In genomic region chr9:81619353-81620008, GRCh38 we compare ENCODE assay signal across 9 cellular contexts.
DNase-seq lines count a peak whose midpoint lies in the region; ATAC-seq and TF ChIP-seq lines count a peak whose summit lies in the region.
"Had no signal": no experiment of that assay in that cellular context is flagged by ENCODE, and none has a peak within 500 bp of the region (broad histone marks: within the 10 kb centered on the region; RNA-seq: fewer than 3 reads in every experiment).

No MANE protein-coding gene starts in this region.

- peak overlapping the region in 1 of 8 donors; percentile 7 for H3K27ac ChIP-seq in spleen
- H3K27ac ChIP-seq: RWPE1 had no signal

- peak; percentile 88 for DNase-seq in AG08396 (ENCODE audit: low spot score)
- DNase-seq in MV-4-11 (lab: John Stamatoyannopoulos, UW): peak; percentile 80
- peak; percentile 54 for DNase-seq in fibroblast of the conjunctiva (ENCODE audit: low read depth)
- no peak for DNase-seq in NCI-H187 (lab: John Stamatoyannopoulos, UW)
- no peak for DNase-seq in iPS-NIHi11 (ENCODE audit: low spot score)
- no peak for DNase-seq in spleen

- peaks cover 0 to 34% (median 18%) of the 10 kb centered on the region in 6 donors for H3K4me1 ChIP-seq in spleen

- no peaks in the 10 kb centered on the region for H3K27me3 ChIP-seq in spleen (replicated peaks in 1 of 7)

- peaks cover 0 to 75% (median 10%) of the 10 kb centered on the region in 6 donors for H3K36me3 ChIP-seq in spleen

- no peak for TF ChIP-seq CTCF in spleen (IDR thresholded peaks at IDR 0.05 in 8 of 11, conservative IDR thresholded peaks at IDR 0.05 in 3 of 11)

- WGBS in spleen, 5 donors: 60 to 82% (median 71%) methylated on average over 3 of the region's 3 CpGs

- no peaks in the 10 kb centered on the region for H3K9me3 ChIP-seq in spleen

- no peak for TF ChIP-seq POLR2A in spleen (IDR thresholded peaks at IDR 0.05)

- intact Hi-C loops in spleen (cut with DNase I; ENCODE audit: low total_unique reads): no loop called here

- no peak overlapping the region for H3K4me3 ChIP-seq in spleen

- peak; percentile 42 for ATAC-seq in GM21360 (IDR thresholded peaks at IDR 0.05; ENCODE audit: unreplicated experiment)
- ATAC-seq in HG03342 (IDR thresholded peaks at IDR 0.05; ENCODE audit: unreplicated experiment): no peak

Comparison
In these comparisons a context has a peak if more than half of its experiments do, and no peak if none do; other contexts are left out.
1. DNase-seq: peak in AG08396 (single experiment), MV-4-11 (single experiment) and fibroblast of the conjunctiva (single experiment); none in NCI-H187 (0 of 2), iPS-NIHi11 (single experiment) and spleen (single experiment).